8 cellular contexts compared by ENCODE assay signal in the genomic region with DNA sequence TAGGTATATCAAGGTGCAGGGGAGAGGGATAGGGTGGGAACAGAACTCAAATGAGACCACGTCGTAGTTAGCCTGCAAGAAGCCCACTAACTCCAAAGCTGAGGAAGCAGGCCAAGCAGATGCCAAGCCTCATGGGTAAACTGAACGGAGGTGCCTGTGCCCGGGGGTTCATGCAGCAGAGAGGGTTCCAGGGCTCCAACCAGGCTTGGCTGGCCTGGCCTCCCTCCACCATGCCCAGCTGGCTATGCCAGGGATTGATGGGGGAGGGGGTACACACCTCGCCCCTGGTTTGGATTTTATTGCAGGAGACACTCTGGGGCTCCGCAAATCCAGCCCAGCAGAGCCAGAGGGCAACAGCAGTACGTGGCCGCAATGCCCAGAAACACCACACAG. TPM values are rescaled to one million over a fixed set of nuclear protein-coding genes. Genes with fewer than 3 reads are reported as not detected.
DNase-seq lines count a peak whose midpoint lies in the region; ATAC-seq and TF ChIP-seq lines count a peak whose summit lies in the region.
"Had no signal": no experiment of that assay in that cellular context is flagged by ENCODE, and none has a peak within 500 bp of the region (broad histone marks: within the 10 kb centered on the region; RNA-seq: fewer than 3 reads in every experiment).

No MANE protein-coding gene starts in this region.

- H3K36me3 Mint-ChIP-seq in type B pancreatic cell = no peaks in the 10 kb centered on the region

- intact Hi-C loops in heart right ventricle (cut with DNase I) (no loop called here), left ventricle myocardium superior (cut with micrococcal nuclease) (no loop called here), left lung (cut with DNase I) (no loop called here)

- peak overlapping the region in 9 of 10 donors; percentile 47 to 94 (median 89) for H3K27ac ChIP-seq in heart right ventricle
- H3K27ac ChIP-seq in left lung = peak overlapping the region; percentile 72 to 91

- H3K9me3 Mint-ChIP-seq in type B pancreatic cell = no peaks in the 10 kb centered on the region
- H3K9me3 Mint-ChIP-seq: stimulated activated naive CD8-positive, alpha-beta T cell treated with anti-CD3 and anti-CD28 coated beads, Interleukin-15, amount 100 ng/mL, for 72 hours had no signal

- peak overlapping the region; percentile 91 for H3K27ac Mint-ChIP-seq in type B pancreatic cell

- H3K36me3 ChIP-seq in heart right ventricle (peaks cover 0 to 22% (median 0%) of the 10 kb centered on the region in 9 donors), left lung (peaks cover 0 to 15% of the 10 kb centered on the region in 2 donors)

- peaks cover 65% of the 10 kb centered on the region for H3K4me1 Mint-ChIP-seq in type B pancreatic cell (ENCODE audit: unreplicated experiment)

- DNase-seq in heart right ventricle (no peak), left ventricle myocardium superior (no peak), left lung (no peak), type B pancreatic cell (ENCODE audit: extremely low spot score, unreplicated experiment) (no peak)
- no peak for DNase-seq in stimulated activated CD4-positive, alpha-beta T cell treated with anti-CD3 and anti-CD28 coated beads, Interleukin-2, amount 100 ng/mL, for 24 hours
- DNase-seq: MM.1S; stimulated activated naive CD8-positive, alpha-beta T cell treated with anti-CD3 and anti-CD28 coated beads, Interleukin-15, amount 100 ng/mL, for 72 hours had no signal

- TF ChIP-seq CTCF in heart right ventricle (IDR thresholded peaks at IDR 0.05) (no peak), left lung (IDR thresholded peaks at IDR 0.05) (no peak), type B pancreatic cell (conservative IDR thresholded peaks at IDR 0.05) (no peak)

- peaks cover 68 to 100% (median 100%) of the 10 kb centered on the region in 9 donors for H3K4me1 ChIP-seq in heart right ventricle
- peaks cover 42 to 100% of the 10 kb centered on the region in 2 donors for H3K4me1 ChIP-seq in left lung

- H3K4me3 ChIP-seq in heart right ventricle (peak overlapping the region in 3 of 10 donors; percentile 3 to 18 (median 12)), left lung (peak overlapping the region in 1 of 2 donors; percentile 3)

- no peak overlapping the region for H3K4me3 Mint-ChIP-seq in type B pancreatic cell
- H3K4me3 Mint-ChIP-seq: stimulated activated naive CD8-positive, alpha-beta T cell treated with anti-CD3 and anti-CD28 coated beads, Interleukin-15, amount 100 ng/mL, for 72 hours had no signal

- WGBS in heart right ventricle, 2 donors = 63 to 71% methylated on average over 8 of the region's 8 CpGs

- ATAC-seq in heart right ventricle (no peak), left ventricle myocardium superior (no peak), left lung (no peak), HG03469 (IDR thresholded peaks at IDR 0.05; ENCODE audit: unreplicated experiment) (no peak)
- ATAC-seq: stimulated activated naive CD8-positive, alpha-beta T cell treated with anti-CD3 and anti-CD28 coated beads, Interleukin-15, amount 100 ng/mL, for 72 hours had no signal

- H3K9me3 ChIP-seq in heart right ventricle (no peaks in the 10 kb centered on the region), left lung (no peaks in the 10 kb centered on the region)

- H3K27me3 ChIP-seq in heart right ventricle (no peaks in the 10 kb centered on the region), left lung (no peaks in the 10 kb centered on the region)

- H3K27me3 Mint-ChIP-seq in type B pancreatic cell = no peaks in the 10 kb centered on the region
- H3K27me3 Mint-ChIP-seq: stimulated activated naive CD8-positive, alpha-beta T cell treated with anti-CD3 and anti-CD28 coated beads, Interleukin-15, amount 100 ng/mL, for 72 hours had no signal

RNA-seq across cellular contexts. Expression of gene PXN, which starts 27.3 kb away (rescaled TPM):
- total RNA-seq in heart right ventricle = 10 to 100 TPM; 52.0 to 83.7 (median 63.3) TPM
- 100 to 1,000 TPM in 1 of 2 donors, 10 to 100 TPM in 1; 41.2 to 123 TPM for polyA plus RNA-seq in heart right ventricle
- total RNA-seq in left ventricle myocardium superior = 65.9 TPM
- 100 to 1,000 TPM in 1 of 2 donors, 10 to 100 TPM in 1; 90.7 to 111 TPM for total RNA-seq in left lung
- 60.7 and 127 TPM in 2 replicates for total RNA-seq in type B pancreatic cell (ENCODE audit: low replicate concordance)

RNA-seq across cellular contexts. Expression of gene RPLP0, which starts 37.3 kb away (rescaled TPM):
- total RNA-seq in heart right ventricle (1,000 to 10,000 TPM in 1 of 10 donors, 100 to 1,000 TPM in 9; 578 to 1,255 (median 694) TPM), left ventricle myocardium superior (674 TPM), left lung (1,000 to 10,000 TPM; 1,565 to 1,940 TPM), type B pancreatic cell (ENCODE audit: low replicate concordance) (2,585 and 2,806 TPM in 2 replicates)
- 1,000 to 10,000 TPM in 1 of 2 donors, 100 to 1,000 TPM in 1; 852 to 3,129 TPM for polyA plus RNA-seq in heart right ventricle

RNA-seq across cellular contexts. Expression of gene GCN1, which starts 43.7 kb away (rescaled TPM):
- total RNA-seq in heart right ventricle (10 to 100 TPM; 30.4 to 41.3 (median 35.0) TPM), left ventricle myocardium superior (33.3 TPM), left lung (10 to 100 TPM; 69.2 to 89.4 TPM), type B pancreatic cell (ENCODE audit: low replicate concordance) (114 and 130 TPM in 2 replicates)
- polyA plus RNA-seq in heart right ventricle = 10 to 100 TPM in 1 of 2 donors, 1 to 10 TPM in 1; 9.7 to 17.2 TPM

RNA-seq across cellular contexts. Expression of gene RNU4-2, which starts 53.5 kb away (rescaled TPM):
- total RNA-seq in heart right ventricle (over 10,000 TPM in 7 of 10 donors, 1,000 to 10,000 TPM in 3; 5,348 to 18,425 (median 10,263) TPM), left ventricle myocardium superior (13,220 TPM), left lung (1,000 to 10,000 TPM; 6,889 to 7,719 TPM), type B pancreatic cell (ENCODE audit: low replicate concordance) (6,693 and 9,065 TPM in 2 replicates)
- polyA plus RNA-seq in heart right ventricle = not detected

RNA-seq across cellular contexts. Expression of gene RNU4-1, which starts 54.8 kb away (rescaled TPM):
- total RNA-seq in heart right ventricle (1,000 to 10,000 TPM in 6 of 10 donors, 100 to 1,000 TPM in 4; 426 to 3,423 (median 1,870) TPM), left ventricle myocardium superior (1,438 TPM), left lung (1,000 to 10,000 TPM; 3,185 to 3,518 TPM), type B pancreatic cell (ENCODE audit: low replicate concordance) (4,376 and 7,253 TPM in 2 replicates)
- polyA plus RNA-seq in heart right ventricle = not detected
